ENCODE assay signal across 1 cellular context in the genomic region with DNA sequence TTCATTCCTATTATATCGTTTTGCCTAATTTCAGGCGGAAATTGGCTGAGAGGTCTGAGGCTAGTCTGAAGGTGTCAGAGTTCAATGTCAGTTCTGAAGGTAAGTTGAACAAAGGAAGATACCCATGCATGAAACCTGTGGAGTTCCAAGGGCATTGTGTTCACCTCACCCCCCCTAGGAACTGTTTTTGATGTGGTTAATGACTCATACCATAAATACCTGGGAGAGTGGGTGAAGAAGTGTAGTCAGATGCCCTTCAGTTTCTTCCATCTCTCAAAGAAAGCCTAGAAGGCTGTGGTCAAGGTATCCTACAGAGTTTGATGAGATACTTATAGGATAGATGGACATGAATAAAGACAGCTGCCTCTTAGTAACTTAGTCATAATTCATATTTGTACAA.
TF ChIP-seq lines count a peak whose summit lies in the region.

No MANE protein-coding gene starts in this region.

TF ChIP-seq in HCT116, 20 proteins besides CTCF, POLR2A, EP300 and RAD21 (continued from another document):
- TF ChIP-seq, protein P1, sequence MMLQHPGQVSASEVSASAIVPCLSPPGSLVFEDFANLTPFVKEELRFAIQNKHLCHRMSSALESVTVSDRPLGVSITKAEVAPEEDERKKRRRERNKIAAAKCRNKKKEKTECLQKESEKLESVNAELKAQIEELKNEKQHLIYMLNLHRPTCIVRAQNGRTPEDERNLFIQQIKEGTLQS (IDR thresholded peaks at IDR 0.05), result no peak
- TF ChIP-seq FOSL1 (IDR thresholded peaks at IDR 0.05; ENCODE audit: low read depth) (peak; percentile 56), SP1 (IDR thresholded peaks at IDR 0.05; ENCODE audit: low read depth) (no peak), SRF (IDR thresholded peaks at IDR 0.05; ENCODE audit: low read depth) (no peak)
- TF ChIP-seq, protein P2, sequence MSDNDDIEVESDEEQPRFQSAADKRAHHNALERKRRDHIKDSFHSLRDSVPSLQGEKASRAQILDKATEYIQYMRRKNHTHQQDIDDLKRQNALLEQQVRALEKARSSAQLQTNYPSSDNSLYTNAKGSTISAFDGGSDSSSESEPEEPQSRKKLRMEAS (IDR thresholded peaks at IDR 0.05), result no peak
